ENCODE assay signal across 8 cellular contexts in the genomic region with DNA sequence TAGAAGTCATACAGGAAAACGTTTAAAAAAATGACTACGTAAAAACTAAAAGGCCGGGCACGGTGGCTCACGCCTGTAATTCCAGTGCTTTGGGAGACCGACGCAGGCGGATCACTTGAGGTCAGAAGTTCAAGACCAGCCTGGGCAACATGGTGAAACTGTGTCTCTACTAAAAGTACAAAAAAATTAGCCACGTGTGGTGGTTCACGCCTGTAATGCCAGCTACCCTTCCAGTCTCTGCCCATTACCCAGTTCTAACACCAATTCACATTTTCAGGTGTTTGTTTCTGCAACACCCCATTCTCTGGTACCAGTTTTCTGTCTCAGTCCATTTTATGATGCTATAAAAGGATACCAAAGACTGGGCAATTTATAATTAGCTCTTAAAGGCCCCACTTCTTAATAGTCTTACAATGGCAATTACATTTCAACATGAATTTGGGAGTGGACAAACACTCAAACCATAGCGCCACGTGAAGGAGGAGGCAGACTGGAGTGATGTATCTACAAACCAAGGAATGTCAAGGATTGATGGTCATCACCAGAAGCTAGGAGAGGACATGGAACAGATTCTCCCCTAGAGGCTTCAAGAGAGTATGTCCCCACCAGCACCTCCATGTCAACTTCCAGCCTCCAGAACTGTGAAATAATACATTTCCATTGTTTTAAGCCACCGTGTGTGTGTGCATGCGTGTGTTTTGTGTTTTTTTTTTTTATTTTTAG. TPM values are rescaled to one million over a fixed set of nuclear protein-coding genes. Genes with fewer than 3 reads are reported as not detected.
DNase-seq lines count a peak whose midpoint lies in the region; ATAC-seq, FAIRE-seq and TF ChIP-seq lines count a peak whose summit lies in the region.

No MANE protein-coding gene starts in this region.

- peak overlapping the region; percentile 89 for H3K27ac Mint-ChIP-seq in Calu3 (ENCODE audit: unreplicated experiment)

- no TSS peak for BruUV-seq in Calu3 (replicated peaks; lab: Mats Ljungman, UMichigan)

- no peaks in the 10 kb centered on the region for H3K9me3 Mint-ChIP-seq in Calu3 (ENCODE audit: low read depth, unreplicated experiment)

- H3K36me3 ChIP-seq in NT2/D1 (ENCODE audit: insufficient read depth, insufficient read length, low read length), result peaks cover 11% of the 10 kb centered on the region
- peaks cover 16% of the 10 kb centered on the region for H3K36me3 ChIP-seq in ectodermal cell (ENCODE audit: control insufficient read depth, insufficient read depth, low read length)
- no peaks in the 10 kb centered on the region for H3K36me3 ChIP-seq in pancreas

- H3K27me3 Mint-ChIP-seq in Calu3 (ENCODE audit: unreplicated experiment), result no peaks in the 10 kb centered on the region

- H3K9me3 ChIP-seq in NT2/D1 (ENCODE audit: insufficient read depth, low read length) (no peaks in the 10 kb centered on the region), ectodermal cell (ENCODE audit: control insufficient read depth, low read length) (no peaks in the 10 kb centered on the region), pancreas (no peaks in the 10 kb centered on the region)

- no peaks in the 10 kb centered on the region for H3K27me3 ChIP-seq in NT2/D1 (ENCODE audit: insufficient read depth, insufficient read length)
- H3K27me3 ChIP-seq in ectodermal cell (ENCODE audit: control insufficient read depth, insufficient read depth, low read length, poor library complexity, severe bottlenecking), result no peaks in the 10 kb centered on the region
- H3K27me3 ChIP-seq in pancreas, result no peaks in the 10 kb centered on the region
- no peaks in the 10 kb centered on the region for H3K27me3 ChIP-seq in foreskin keratinocyte

- peaks cover 31% of the 10 kb centered on the region for H3K36me3 Mint-ChIP-seq in Calu3 (ENCODE audit: insufficient read depth, unreplicated experiment)

- FAIRE-seq in pancreas (lab: Jason Lieb, UNC), result no peak
- FAIRE-seq in D721Med (lab: Jason Lieb, UNC), result no peak

- H3K4me3 ChIP-seq in NT2/D1 (ENCODE audit: insufficient read length, low read depth), result no peak overlapping the region
- H3K4me3 ChIP-seq in ectodermal cell (ENCODE audit: insufficient read depth, low read depth, low read length), result peak overlapping the region; percentile 70
- H3K4me3 ChIP-seq in pancreas, result peak overlapping the region in 2 of 4 donors; percentile 62

- peak overlapping the region; percentile 86 for H3K9ac ChIP-seq in NT2/D1 (ENCODE audit: insufficient read length, low read depth)

- no peak for ATAC-seq in pancreas
- no peak for ATAC-seq in foreskin keratinocyte

- TF ChIP-seq CTCF in Calu3 (IDR thresholded peaks at IDR 0.05; ENCODE audit: unreplicated experiment) (no peak), pancreas (IDR thresholded peaks at IDR 0.05) (no peak), D721Med (IDR thresholded peaks at IDR 0.05; ENCODE audit: insufficient read depth, missing control alignments) (no peak), foreskin keratinocyte (conservative IDR thresholded peaks at IDR 0.05) (no peak)

- peaks cover 32% of the 10 kb centered on the region for H3K4me1 Mint-ChIP-seq in Calu3 (ENCODE audit: low read depth, unreplicated experiment)

- DNase-seq in Calu3, result no peak
- no peak for DNase-seq in NT2/D1 (ENCODE audit: low read depth, low spot score)
- no peak for DNase-seq in pancreas
- DNase-seq in CD1c-positive myeloid dendritic cell (ENCODE audit: extremely low spot score), result no peak
- no peak for DNase-seq in D721Med (ENCODE audit: insufficient read length, low spot score)
- no peak for DNase-seq in foreskin keratinocyte
- DNase-seq in middle frontal gyrus (ENCODE audit: extremely low spot score, low spot score), result no peak

- peak overlapping the region; percentile 95 for H3K4me3 Mint-ChIP-seq in Calu3 (ENCODE audit: low read depth, unreplicated experiment)

- CTCF ChIA-PET in Calu3 (lab: Charles Lee), result no interaction called here

- H3K27ac ChIP-seq in ectodermal cell (ENCODE audit: insufficient read depth, low read depth, low read length, poor library complexity, severe bottlenecking) (no peak overlapping the region), pancreas (peak overlapping the region in 3 of 4 donors; percentile 17 to 80 (median 73)), foreskin keratinocyte (no peak overlapping the region)

- intact Hi-C loops in Calu3 (cut with micrococcal nuclease; ENCODE audit: unreplicated experiment), result no loop called here
- intact Hi-C loops in pancreas (cut with DNase I), result no loop called here

- H3K4me1 ChIP-seq in NT2/D1 (ENCODE audit: insufficient read depth, insufficient read length), result no peaks in the 10 kb centered on the region
- no peaks in the 10 kb centered on the region for H3K4me1 ChIP-seq in ectodermal cell (ENCODE audit: control insufficient read depth, insufficient read depth, low read length)
- H3K4me1 ChIP-seq in pancreas, result peaks cover 0 to 8% (median 0%) of the 10 kb centered on the region in 3 donors
- H3K4me1 ChIP-seq in foreskin keratinocyte, result peaks cover 9% of the 10 kb centered on the region

- WGBS in ectodermal cell, 2 experiments, result 90 to 91% methylated on average over 12 of the region's 14 CpGs
- 57 to 60% methylated on average over 14 of the region's 14 CpGs for WGBS in pancreas, 2 donors

RNA-seq across cellular contexts. Expression of gene C17orf75, which starts 0.8 kb away (rescaled TPM):
- total RNA-seq in Calu3 (2022) (17.6 and 21.1 TPM in 2 replicates), pancreas (10 to 100 TPM in 2 of 6 donors, 1 to 10 TPM in 4; 6.3 to 13.4 (median 8.3) TPM), foreskin keratinocyte (20.1 and 21.8 TPM in 2 replicates)
- polyA plus RNA-seq in ectodermal cell (2013, experiment 1 of 4), result 60.5 TPM
- 69.4 TPM for polyA plus RNA-seq in ectodermal cell (2013, experiment 2 of 4)
- 50.9 TPM for polyA plus RNA-seq in ectodermal cell (2013, experiment 3 of 4)
- 56.6 TPM for polyA plus RNA-seq in ectodermal cell (2013, experiment 4 of 4)
- polyA plus RNA-seq in pancreas (10 to 100 TPM in 1 of 2 donors, 1 to 10 TPM in 1; 8.2 to 17.5 TPM), foreskin keratinocyte (15.3 and 17.1 TPM in 2 replicates)

RNA-seq across cellular contexts. Expression of gene ZNF207, which starts 7.2 kb away (rescaled TPM):
- total RNA-seq in Calu3 (2022) (198 and 212 TPM in 2 replicates), pancreas (10 to 100 TPM; 37.7 to 82.4 (median 51.3) TPM), foreskin keratinocyte (185 and 202 TPM in 2 replicates)
- polyA plus RNA-seq in ectodermal cell (2013, experiment 1 of 4), result 291 TPM
- polyA plus RNA-seq in ectodermal cell (2013, experiment 2 of 4), result 274 TPM
- 225 TPM for polyA plus RNA-seq in ectodermal cell (2013, experiment 3 of 4)
- polyA plus RNA-seq in ectodermal cell (2013, experiment 4 of 4), result 270 TPM
- polyA plus RNA-seq in pancreas (10 to 100 TPM; 35.1 to 44.5 TPM), foreskin keratinocyte (118 and 144 TPM in 2 replicates)

Comparison
In these comparisons a context has a peak if more than half of its experiments do, and no peak if none do; other contexts are left out.
1. H3K27ac ChIP-seq: peak in pancreas (3 of 4); none in ectodermal cell (single experiment) and foreskin keratinocyte (single experiment).